ENCODE assay signal across 21 cellular contexts in genomic region chr16:21526923-21527807, GRCh38.
DNase-seq lines count a peak whose midpoint lies in the region; ATAC-seq and TF ChIP-seq lines count a peak whose summit lies in the region.
"Had no signal": no experiment of that assay in that cellular context is flagged by ENCODE, and none has a peak within 500 bp of the region (broad histone marks: within the 10 kb centered on the region; RNA-seq: fewer than 3 reads in every experiment).

No MANE protein-coding gene starts in this region.

- H3K4me3 Mint-ChIP-seq in effector memory CD8-positive, alpha-beta T cell: no peak overlapping the region
- H3K4me3 Mint-ChIP-seq in neural progenitor cell (no peak overlapping the region), T-helper 17 cell (no peak overlapping the region)
- H3K4me3 Mint-ChIP-seq: activated naive CD8-positive, alpha-beta T cell; dendritic cell treated with granulocyte-macrophage colony-stimulating factor and Interleukin-4, amounts not matched to agents 40 ng/mL and 50 ng/mL, for 4 days; natural killer cell treated with Interleukin-12 subunit alpha and Interleukin-12 subunit beta and Interleukin-15 and Interleukin-18, amount 100 ng/mL, for 72 hours; T-helper 2 cell treated with Interferon-gamma antibody and Interleukin-4, amounts not matched to agents 5 μg/mL and 100 μg/mL, for 36 hours had no signal

- H3K27me3 Mint-ChIP-seq in effector memory CD8-positive, alpha-beta T cell: peaks cover 0 to 17% of the 10 kb centered on the region in 2 donors
- H3K27me3 Mint-ChIP-seq in neural progenitor cell (ENCODE audit: insufficient read depth, low read depth): peaks cover 15% of the 10 kb centered on the region
- H3K27me3 Mint-ChIP-seq in T-helper 17 cell: no peaks in the 10 kb centered on the region
- H3K27me3 Mint-ChIP-seq: activated naive CD8-positive, alpha-beta T cell had no signal

- H3K9me3 ChIP-seq in neural progenitor cell (ENCODE audit: low read depth): no peaks in the 10 kb centered on the region
- no peaks in the 10 kb centered on the region for H3K9me3 ChIP-seq in T-helper 17 cell (ENCODE audit: control insufficient read depth, low read length, poor library complexity, severe bottlenecking)
- H3K9me3 ChIP-seq: suprapubic skin had no signal

- no peak for ATAC-seq in effector memory CD8-positive, alpha-beta T cell (replicated peaks)
- ATAC-seq in T-helper 17 cell: no peak
- ATAC-seq: natural killer cell treated with Interleukin-12 subunit alpha and Interleukin-12 subunit beta and Interleukin-15 and Interleukin-18, amount 100 ng/mL, for 72 hours had no signal

- H3K27ac Mint-ChIP-seq in effector memory CD8-positive, alpha-beta T cell: peak overlapping the region; percentile 10 to 35
- H3K27ac Mint-ChIP-seq in neural progenitor cell: peak overlapping the region; percentile 95
- H3K27ac Mint-ChIP-seq in T-helper 17 cell: no peak overlapping the region
- H3K27ac Mint-ChIP-seq: activated naive CD8-positive, alpha-beta T cell; dendritic cell treated with granulocyte-macrophage colony-stimulating factor and Interleukin-4, amounts not matched to agents 40 ng/mL and 50 ng/mL, for 4 days; natural killer cell treated with Interleukin-12 subunit alpha and Interleukin-12 subunit beta and Interleukin-15 and Interleukin-18, amount 100 ng/mL, for 72 hours; T-helper 2 cell treated with Interferon-gamma antibody and Interleukin-4, amounts not matched to agents 5 μg/mL and 100 μg/mL, for 36 hours had no signal

- no peak overlapping the region for H3K9ac ChIP-seq in neural progenitor cell

- peak overlapping the region; percentile 8 for H2AFZ ChIP-seq in neural progenitor cell (replicated peaks)

- H3K27ac ChIP-seq in neural progenitor cell: no peak overlapping the region
- H3K27ac ChIP-seq: brain microvascular endothelial cell, suprapubic skin had no signal

- H3K79me2 ChIP-seq in neural progenitor cell (ENCODE audit: low read depth): no peaks in the 10 kb centered on the region

- no peaks in the 10 kb centered on the region for H3K27me3 ChIP-seq in neural progenitor cell
- H3K27me3 ChIP-seq: brain microvascular endothelial cell, suprapubic skin had no signal

- H3K9me3 Mint-ChIP-seq in effector memory CD8-positive, alpha-beta T cell: no peaks in the 10 kb centered on the region
- no peaks in the 10 kb centered on the region for H3K9me3 Mint-ChIP-seq in neural progenitor cell
- H3K9me3 Mint-ChIP-seq: dendritic cell treated with granulocyte-macrophage colony-stimulating factor and Interleukin-4, amounts not matched to agents 40 ng/mL and 50 ng/mL, for 4 days; natural killer cell treated with Interleukin-12 subunit alpha and Interleukin-12 subunit beta and Interleukin-15 and Interleukin-18, amount 100 ng/mL, for 72 hours; T-helper 2 cell treated with Interferon-gamma antibody and Interleukin-4, amounts not matched to agents 5 μg/mL and 100 μg/mL, for 36 hours had no signal

- H3K4me1 ChIP-seq in neural progenitor cell: peaks cover 28% of the 10 kb centered on the region
- H3K4me1 ChIP-seq: suprapubic skin had no signal

- H3K4me3 ChIP-seq in neural progenitor cell: no peak overlapping the region
- H3K4me3 ChIP-seq: suprapubic skin had no signal

- peaks cover 38% of the 10 kb centered on the region for H3F3A ChIP-seq in neural progenitor cell (ENCODE audit: low read depth)

- no peaks in the 10 kb centered on the region for H4K20me1 ChIP-seq in neural progenitor cell (ENCODE audit: low read depth)

- DNase-seq in NCI-H510A treated with DMSO at 0.1 percent for 48 hours (lab: John Stamatoyannopoulos, UW): peak; percentile 82
- no peak for DNase-seq in NCI-H510A (lab: John Stamatoyannopoulos, UW)
- DNase-seq in NCI-H2107 (lab: John Stamatoyannopoulos, UW): peak; percentile 51
- no peak for DNase-seq in effector memory CD8-positive, alpha-beta T cell
- DNase-seq in neural progenitor cell (ENCODE audit: low spot score): peak; percentile 24
- no peak for DNase-seq in NOMO-1 treated with dmso at 0.1 percent for 144 hours (lab: John Stamatoyannopoulos, UW; ENCODE audit: unreplicated experiment)
- DNase-seq in T-helper 17 cell: no peak
- no peak for DNase-seq in DMS114 treated with DMSO at 0.1 percent for 48 hours (lab: John Stamatoyannopoulos, UW; ENCODE audit: unreplicated experiment)
- DNase-seq: brain microvascular endothelial cell; DMS153; foreskin fibroblast; hypothalamus; mesenchymal stem cell; NCI-H1930; NCI-H524 treated with DMSO at 0.1 percent for 48 hours; stimulated activated CD4-positive, alpha-beta T cell treated with anti-CD3 and anti-CD28 coated beads, Interleukin-12 subunit alpha, Interleukin-12 subunit beta, amount 100 ng/mL, for 4 hours had no signal

- no peak overlapping the region for H3K4me2 ChIP-seq in neural progenitor cell

- TF ChIP-seq CTCF in neural progenitor cell (IDR thresholded peaks at IDR 0.05): no peak

- H3K4me1 Mint-ChIP-seq in effector memory CD8-positive, alpha-beta T cell (ENCODE audit: low read depth in 2 of 2): no peaks in the 10 kb centered on the region
- peaks cover 18% of the 10 kb centered on the region for H3K4me1 Mint-ChIP-seq in neural progenitor cell
- H3K4me1 Mint-ChIP-seq in T-helper 17 cell: no peaks in the 10 kb centered on the region

- H3K36me3 Mint-ChIP-seq in effector memory CD8-positive, alpha-beta T cell (ENCODE audit: insufficient read depth): no peaks in the 10 kb centered on the region
- no peaks in the 10 kb centered on the region for H3K36me3 Mint-ChIP-seq in neural progenitor cell
- no peaks in the 10 kb centered on the region for H3K36me3 Mint-ChIP-seq in T-helper 17 cell (ENCODE audit: low read depth)
- H3K36me3 Mint-ChIP-seq: activated naive CD8-positive, alpha-beta T cell; natural killer cell treated with Interleukin-12 subunit alpha and Interleukin-12 subunit beta and Interleukin-15 and Interleukin-18, amount 100 ng/mL, for 72 hours had no signal

- no peaks in the 10 kb centered on the region for H3K36me3 ChIP-seq in neural progenitor cell
- H3K36me3 ChIP-seq: brain microvascular endothelial cell, suprapubic skin had no signal

Comparison
In these comparisons a context has a peak if more than half of its experiments do, and no peak if none do; other contexts are left out.
1. DNase-seq: peak in NCI-H510A treated with DMSO at 0.1 percent for 48 hours (single experiment), NCI-H2107 (single experiment) and neural progenitor cell (single experiment); none in NCI-H510A (single experiment), effector memory CD8-positive, alpha-beta T cell (0 of 3), NOMO-1 treated with dmso at 0.1 percent for 144 hours (single experiment), T-helper 17 cell (0 of 3) and DMS114 treated with DMSO at 0.1 percent for 48 hours (single experiment).